Comparison of ENCODE assay signal across 20 cellular contexts in the genomic region with DNA sequence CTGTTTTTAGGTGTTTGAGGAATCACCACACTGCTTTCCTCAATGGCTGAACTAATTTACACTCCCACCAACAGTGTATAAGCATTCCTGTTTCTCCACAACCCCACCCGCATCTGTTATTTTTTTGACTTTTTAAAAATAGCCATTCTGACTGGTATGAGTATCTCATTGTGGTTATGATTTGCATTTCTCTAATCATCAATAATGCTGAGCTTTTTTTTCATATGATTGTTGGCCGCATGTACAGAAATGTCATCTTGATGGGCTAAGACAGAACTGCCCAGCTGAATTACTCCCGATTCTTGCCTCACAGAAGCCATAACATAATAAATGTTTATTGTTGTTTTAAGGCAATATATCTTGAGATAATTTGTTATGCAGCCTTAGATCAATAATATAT.
"Had no signal": no experiment of that assay in that cellular context is flagged by ENCODE, and none has a peak within 500 bp of the region (broad histone marks: within the 10 kb centered on the region; RNA-seq: fewer than 3 reads in every experiment).

No MANE protein-coding gene starts in this region.

- H3K27ac ChIP-seq: esophagus squamous epithelium, gastroesophageal sphincter, neutrophil, psoas muscle, right lobe of liver, spleen, tibial artery, upper lobe of left lung, uterus had no signal

- H3K36me3 ChIP-seq: esophagus squamous epithelium, gastroesophageal sphincter, neutrophil, right lobe of liver, spleen, tibial artery, upper lobe of left lung, uterus had no signal

- DNase-seq: dermis blood vessel endothelial cell; esophagus squamous epithelium; foreskin fibroblast; glutamatergic neuron; mucosa of descending colon; naive thymus-derived CD8-positive, alpha-beta T cell; psoas muscle; retina; right lobe of liver; spleen; stimulated activated CD4-positive, alpha-beta T cell treated with anti-CD3 and anti-CD28 coated beads, Interleukin-15, amount 100 ng/mL, for 24 hours; stimulated activated CD4-positive, alpha-beta T cell treated with anti-CD3 and anti-CD28 coated beads, Interleukin-1b, Interleukin-23, amount 100 ng/mL, for 48 hours; stimulated activated CD4-positive, alpha-beta T cell treated with anti-CD3 and anti-CD28 coated beads, Interleukin-4, amount 100 ng/mL, for 24 hours; tibial artery; upper lobe of left lung; uterus had no signal

- FAIRE-seq: keratinocyte had no signal

- H3K9me3 ChIP-seq: esophagus squamous epithelium, gastroesophageal sphincter, mucosa of descending colon, neutrophil, psoas muscle, right lobe of liver, spleen, tibial artery, upper lobe of left lung, uterus had no signal

- H3K4me3 ChIP-seq: esophagus squamous epithelium, gastroesophageal sphincter, mucosa of descending colon, psoas muscle, right lobe of liver, spleen, tibial artery, upper lobe of left lung, uterus had no signal

- H3K4me1 ChIP-seq: esophagus squamous epithelium, gastroesophageal sphincter, right lobe of liver, uterus had no signal

- ATAC-seq: gastroesophageal sphincter; mucosa of descending colon; naive thymus-derived CD8-positive, alpha-beta T cell; psoas muscle; right lobe of liver; stimulated activated memory B cell treated with anti-CD40 and anti-IgM and Interleukin-4, amounts not matched to agents 10 μg/mL and 1 μg/mL and 100 μg/mL, for 72 hours had no signal
